Comparison of ENCODE assay signal across 8 cellular contexts in genomic region chr20:38893485-38894090, GRCh38. TPM values are rescaled to one million over a fixed set of nuclear protein-coding genes. Genes with fewer than 3 reads are reported as not detected.
DNase-seq lines count a peak whose midpoint lies in the region; ATAC-seq and TF ChIP-seq lines count a peak whose summit lies in the region.

No MANE protein-coding gene starts in this region.

- H3K36me3 ChIP-seq in ascending aorta, result no peaks in the 10 kb centered on the region

- H3K4me3 ChIP-seq in ascending aorta, result no peak overlapping the region

- H3K27ac ChIP-seq in ascending aorta, result no peak overlapping the region

- no peaks in the 10 kb centered on the region for H3K27me3 ChIP-seq in ascending aorta

- intact Hi-C loops in ascending aorta (cut with DNase I), result loop anchor here (1.0 to 10.0 kb wide), 2 partner anchors 79 to 247 kb away; no protein-coding TSS in a partner anchor

- H3K9me3 ChIP-seq in ascending aorta, result no peaks in the 10 kb centered on the region

- H3K4me1 ChIP-seq in ascending aorta, result peaks cover 0 to 2% of the 10 kb centered on the region in 2 donors

- no peak for ATAC-seq in GM19035 (IDR thresholded peaks at IDR 0.05; ENCODE audit: unreplicated experiment)

- TF ChIP-seq CTCF in ascending aorta (IDR thresholded peaks at IDR 0.05), result peak; percentile 53 to 96 (median 89)

- DNase-seq in DMS53 treated with DMSO at 0.1 percent for 48 hours (lab: John Stamatoyannopoulos, UW; ENCODE audit: unreplicated experiment) (peak; percentile 23), H4 (ENCODE audit: low spot score) (peak; percentile 38), NCI-H1417 treated with DMSO at 0.1 percent for 48 hours (lab: John Stamatoyannopoulos, UW) (peak; percentile 17), T-helper 9 cell (peak; percentile 78), ascending aorta (ENCODE audit: low spot score in 2 of 2) (peak in 1 of 2 donors; percentile 80), iPS DF 4.7 (ENCODE audit: extremely low read depth, low spot score) (peak; percentile 49)
- peak; percentile 74 to 81 (median 79) for DNase-seq in stimulated activated CD4-positive, alpha-beta T cell treated with anti-CD3 and anti-CD28 coated beads, Interleukin-12 subunit alpha, Interleukin-12 subunit beta, amount 100 ng/mL, for 48 hours (ENCODE audit: low read depth in 2 of 3, low spot score in 1 of 3)

RNA-seq across cellular contexts. Expression of gene FAM83D, which starts 32.6 kb away (rescaled TPM):
- total RNA-seq in H4 (2014; rRNA removed; shearing (Covaris generic)), result 66.2 and 67.5 TPM in 2 replicates
- 0.53 TPM for total RNA-seq in ascending aorta

Comparison
In these comparisons a context has a peak if more than half of its experiments do, and no peak if none do; other contexts are left out.
1. RNA of gene FAM83D, which starts 32.6 kb away (total RNA-seq): 66.2 to 67.5 TPM in H4; 0.53 TPM in ascending aorta (single experiment); every median in the first group is over 10 times any median in the second.